Comparison of ENCODE assay signal across 1 cellular context in genomic region chr6:161418458-161418945, GRCh38.
TF ChIP-seq lines count a peak whose summit lies in the region.

No MANE protein-coding gene starts in this region.

TF ChIP-seq in GM23338, 12 proteins besides CTCF, POLR2A, EP300 and RAD21 (continued from another document):
- TF ChIP-seq, protein P1, sequence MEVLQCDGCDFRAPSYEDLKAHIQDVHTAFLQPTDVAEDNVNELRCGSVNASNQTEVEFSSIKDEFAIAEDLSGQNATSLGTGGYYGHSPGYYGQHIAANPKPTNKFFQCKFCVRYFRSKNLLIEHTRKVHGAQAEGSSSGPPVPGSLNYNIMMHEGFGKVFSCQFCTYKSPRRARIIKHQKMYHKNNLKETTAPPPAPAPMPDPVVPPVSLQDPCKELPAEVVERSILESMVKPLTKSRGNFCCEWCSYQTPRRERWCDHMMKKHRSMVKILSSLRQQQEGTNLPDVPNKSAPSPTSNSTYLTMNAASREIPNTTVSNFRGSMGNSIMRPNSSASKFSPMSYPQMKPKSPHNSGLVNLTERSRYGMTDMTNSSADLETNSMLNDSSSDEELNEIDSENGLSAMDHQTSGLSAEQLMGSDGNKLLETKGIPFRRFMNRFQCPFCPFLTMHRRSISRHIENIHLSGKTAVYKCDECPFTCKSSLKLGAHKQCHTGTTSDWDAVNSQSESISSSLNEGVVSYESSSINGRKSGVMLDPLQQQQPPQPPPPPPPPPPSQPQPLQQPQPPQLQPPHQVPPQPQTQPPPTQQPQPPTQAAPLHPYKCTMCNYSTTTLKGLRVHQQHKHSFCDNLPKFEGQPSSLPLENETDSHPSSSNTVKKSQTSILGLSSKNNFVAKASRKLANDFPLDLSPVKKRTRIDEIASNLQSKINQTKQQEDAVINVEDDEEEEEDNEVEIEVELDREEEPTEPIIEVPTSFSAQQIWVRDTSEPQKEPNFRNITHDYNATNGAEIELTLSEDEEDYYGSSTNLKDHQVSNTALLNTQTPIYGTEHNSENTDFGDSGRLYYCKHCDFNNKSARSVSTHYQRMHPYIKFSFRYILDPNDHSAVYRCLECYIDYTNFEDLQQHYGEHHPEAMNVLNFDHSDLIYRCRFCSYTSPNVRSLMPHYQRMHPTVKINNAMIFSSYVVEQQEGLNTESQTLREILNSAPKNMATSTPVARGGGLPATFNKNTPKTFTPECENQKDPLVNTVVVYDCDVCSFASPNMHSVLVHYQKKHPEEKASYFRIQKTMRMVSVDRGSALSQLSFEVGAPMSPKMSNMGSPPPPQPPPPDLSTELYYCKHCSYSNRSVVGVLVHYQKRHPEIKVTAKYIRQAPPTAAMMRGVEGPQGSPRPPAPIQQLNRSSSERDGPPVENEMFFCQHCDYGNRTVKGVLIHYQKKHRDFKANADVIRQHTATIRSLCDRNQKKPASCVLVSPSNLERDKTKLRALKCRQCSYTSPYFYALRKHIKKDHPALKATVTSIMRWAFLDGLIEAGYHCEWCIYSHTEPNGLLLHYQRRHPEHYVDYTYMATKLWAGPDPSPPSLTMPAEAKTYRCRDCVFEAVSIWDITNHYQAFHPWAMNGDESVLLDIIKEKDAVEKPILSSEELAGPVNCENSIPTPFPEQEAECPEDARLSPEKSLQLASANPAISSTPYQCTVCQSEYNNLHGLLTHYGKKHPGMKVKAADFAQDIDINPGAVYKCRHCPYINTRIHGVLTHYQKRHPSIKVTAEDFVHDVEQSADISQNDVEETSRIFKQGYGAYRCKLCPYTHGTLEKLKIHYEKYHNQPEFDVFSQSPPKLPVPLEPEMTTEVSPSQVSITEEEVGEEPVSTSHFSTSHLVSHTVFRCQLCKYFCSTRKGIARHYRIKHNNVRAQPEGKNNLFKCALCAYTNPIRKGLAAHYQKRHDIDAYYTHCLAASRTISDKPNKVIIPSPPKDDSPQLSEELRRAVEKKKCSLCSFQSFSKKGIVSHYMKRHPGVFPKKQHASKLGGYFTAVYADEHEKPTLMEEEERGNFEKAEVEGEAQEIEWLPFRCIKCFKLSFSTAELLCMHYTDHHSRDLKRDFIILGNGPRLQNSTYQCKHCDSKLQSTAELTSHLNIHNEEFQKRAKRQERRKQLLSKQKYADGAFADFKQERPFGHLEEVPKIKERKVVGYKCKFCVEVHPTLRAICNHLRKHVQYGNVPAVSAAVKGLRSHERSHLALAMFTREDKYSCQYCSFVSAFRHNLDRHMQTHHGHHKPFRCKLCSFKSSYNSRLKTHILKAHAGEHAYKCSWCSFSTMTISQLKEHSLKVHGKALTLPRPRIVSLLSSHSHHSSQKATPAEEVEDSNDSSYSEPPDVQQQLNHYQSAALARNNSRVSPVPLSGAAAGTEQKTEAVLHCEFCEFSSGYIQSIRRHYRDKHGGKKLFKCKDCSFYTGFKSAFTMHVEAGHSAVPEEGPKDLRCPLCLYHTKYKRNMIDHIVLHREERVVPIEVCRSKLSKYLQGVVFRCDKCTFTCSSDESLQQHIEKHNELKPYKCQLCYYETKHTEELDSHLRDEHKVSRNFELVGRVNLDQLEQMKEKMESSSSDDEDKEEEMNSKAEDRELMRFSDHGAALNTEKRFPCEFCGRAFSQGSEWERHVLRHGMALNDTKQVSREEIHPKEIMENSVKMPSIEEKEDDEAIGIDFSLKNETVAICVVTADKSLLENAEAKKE (CRISPR knock-in tag; IDR thresholded peaks at IDR 0.05), result no peak
- TF ChIP-seq ETS1 (IDR thresholded peaks at IDR 0.05), result no peak
- TF ChIP-seq, protein P2, sequence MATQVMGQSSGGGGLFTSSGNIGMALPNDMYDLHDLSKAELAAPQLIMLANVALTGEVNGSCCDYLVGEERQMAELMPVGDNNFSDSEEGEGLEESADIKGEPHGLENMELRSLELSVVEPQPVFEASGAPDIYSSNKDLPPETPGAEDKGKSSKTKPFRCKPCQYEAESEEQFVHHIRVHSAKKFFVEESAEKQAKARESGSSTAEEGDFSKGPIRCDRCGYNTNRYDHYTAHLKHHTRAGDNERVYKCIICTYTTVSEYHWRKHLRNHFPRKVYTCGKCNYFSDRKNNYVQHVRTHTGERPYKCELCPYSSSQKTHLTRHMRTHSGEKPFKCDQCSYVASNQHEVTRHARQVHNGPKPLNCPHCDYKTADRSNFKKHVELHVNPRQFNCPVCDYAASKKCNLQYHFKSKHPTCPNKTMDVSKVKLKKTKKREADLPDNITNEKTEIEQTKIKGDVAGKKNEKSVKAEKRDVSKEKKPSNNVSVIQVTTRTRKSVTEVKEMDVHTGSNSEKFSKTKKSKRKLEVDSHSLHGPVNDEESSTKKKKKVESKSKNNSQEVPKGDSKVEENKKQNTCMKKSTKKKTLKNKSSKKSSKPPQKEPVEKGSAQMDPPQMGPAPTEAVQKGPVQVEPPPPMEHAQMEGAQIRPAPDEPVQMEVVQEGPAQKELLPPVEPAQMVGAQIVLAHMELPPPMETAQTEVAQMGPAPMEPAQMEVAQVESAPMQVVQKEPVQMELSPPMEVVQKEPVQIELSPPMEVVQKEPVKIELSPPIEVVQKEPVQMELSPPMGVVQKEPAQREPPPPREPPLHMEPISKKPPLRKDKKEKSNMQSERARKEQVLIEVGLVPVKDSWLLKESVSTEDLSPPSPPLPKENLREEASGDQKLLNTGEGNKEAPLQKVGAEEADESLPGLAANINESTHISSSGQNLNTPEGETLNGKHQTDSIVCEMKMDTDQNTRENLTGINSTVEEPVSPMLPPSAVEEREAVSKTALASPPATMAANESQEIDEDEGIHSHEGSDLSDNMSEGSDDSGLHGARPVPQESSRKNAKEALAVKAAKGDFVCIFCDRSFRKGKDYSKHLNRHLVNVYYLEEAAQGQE (IDR thresholded peaks at IDR 0.05; ENCODE audit: unreplicated experiment), result no peak
- TF ChIP-seq JUNB (IDR thresholded peaks at IDR 0.05; ENCODE audit: unreplicated experiment), result no peak
- TF ChIP-seq NANOG (IDR thresholded peaks at IDR 0.05; ENCODE audit: borderline replicate concordance), result no peak
- TF ChIP-seq EZH2phosphoT487 (IDR thresholded peaks at IDR 0.05; ENCODE audit: unreplicated experiment), result no peak
- TF ChIP-seq CREB1 (CRISPR knock-in tag; IDR thresholded peaks at IDR 0.05; ENCODE audit: low read depth), result no peak
- TF ChIP-seq POLR2AphosphoS5 (IDR thresholded peaks at IDR 0.05; ENCODE audit: low read depth), result no peak
